In the genomic region with DNA sequence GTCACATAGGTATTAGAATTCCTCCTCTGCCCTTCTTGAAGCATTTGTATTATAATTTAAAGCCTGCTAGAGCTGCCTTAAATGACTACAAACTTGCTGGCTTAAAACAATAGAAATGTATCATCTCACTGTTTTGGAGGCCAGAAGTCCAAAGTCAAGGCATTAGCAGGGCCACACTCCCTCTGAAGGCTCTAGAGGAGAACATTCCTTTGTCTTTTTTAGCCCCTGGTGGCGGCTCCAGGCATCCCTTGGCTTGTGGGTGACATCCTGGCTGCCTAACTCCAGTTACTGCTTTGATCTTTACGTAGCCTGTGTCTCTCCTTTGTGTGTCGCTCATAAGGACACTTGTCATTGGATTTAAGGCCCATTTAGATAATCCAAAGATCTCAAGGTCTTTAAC, we compare ENCODE assay signal across 18 cellular contexts.
DNase-seq lines count a peak whose midpoint lies in the region; ATAC-seq and TF ChIP-seq lines count a peak whose summit lies in the region.
"Had no signal": no experiment of that assay in that cellular context is flagged by ENCODE, and none has a peak within 500 bp of the region (broad histone marks: within the 10 kb centered on the region; RNA-seq: fewer than 3 reads in every experiment).

No MANE protein-coding gene starts in this region.

- no peak overlapping the region for H2BK15ac ChIP-seq in H9 (ENCODE audit: low read depth, low read length)

- H3K79me1 ChIP-seq in H9 (ENCODE audit: insufficient read depth, low read depth, low read length, poor library complexity, severe bottlenecking), result no peaks in the 10 kb centered on the region

- no peak overlapping the region for H2BK12ac ChIP-seq in H9 (ENCODE audit: insufficient read length, low read depth, low read length)

- no peak overlapping the region for H3K23ac ChIP-seq in H9 (ENCODE audit: insufficient read length, low read depth, low read length)

- H3K9me3 ChIP-seq in H9 (ENCODE audit: control insufficient read depth, low read depth, low read length), result no peaks in the 10 kb centered on the region
- H3K9me3 ChIP-seq: esophagus muscularis mucosa, tibial artery had no signal

- no peak overlapping the region for H3K27ac ChIP-seq in H9 (ENCODE audit: insufficient read length, low read depth, low read length)
- H3K27ac ChIP-seq in brain microvascular endothelial cell, result no peak overlapping the region
- H3K27ac ChIP-seq: esophagus muscularis mucosa, tibial artery had no signal

- H3K27me3 Mint-ChIP-seq in H9 (ENCODE audit: low read depth), result peaks cover 4% of the 10 kb centered on the region
- H3K27me3 Mint-ChIP-seq: B cell had no signal

- no peak overlapping the region for H4K8ac ChIP-seq in H9 (replicated peaks; ENCODE audit: insufficient read length, low read depth, low read length)

- H2BK20ac ChIP-seq in H9 (ENCODE audit: low read depth, low read length, poor library complexity, severe bottlenecking), result no peak overlapping the region

- H2AFZ ChIP-seq in H9 (ENCODE audit: low read length), result no peak overlapping the region

- H2BK120ac ChIP-seq in H9 (ENCODE audit: low read depth, low read length, poor library complexity, severe bottlenecking), result no peak overlapping the region

- H3K27ac Mint-ChIP-seq in H9, result no peak overlapping the region
- H3K27ac Mint-ChIP-seq: B cell had no signal

- no peak overlapping the region for H3K9ac ChIP-seq in H9 (ENCODE audit: extremely low read depth, insufficient read length, low read length)

- H3K4ac ChIP-seq in H9 (ENCODE audit: low read depth, low read length), result no peak overlapping the region

- no peak overlapping the region for H4K91ac ChIP-seq in H9 (ENCODE audit: insufficient read length, low read depth, low read length)

- no peak overlapping the region for H3K4me3 ChIP-seq in AG10803 (ENCODE audit: low read length)
- H3K4me3 ChIP-seq in brain microvascular endothelial cell (ENCODE audit: low read depth, low read length), result no peak overlapping the region
- H3K4me3 ChIP-seq: esophagus muscularis mucosa, tibial artery had no signal

- no peak for DNase-seq in AG10803 (ENCODE audit: low read depth)
- peak; percentile 57 for DNase-seq in H9
- DNase-seq in brain microvascular endothelial cell, result no peak
- DNase-seq in left kidney (ENCODE audit: low read depth, low spot score), result peak; percentile 45
- no peak for DNase-seq in DMS79 (lab: John Stamatoyannopoulos, UW)
- DNase-seq in LoVo (ENCODE audit: low spot score), result no peak
- no peak for DNase-seq in posterior vena cava (ENCODE audit: low spot score)
- DNase-seq: activated gamma-delta T cell; caudate nucleus; KBM-7; NCI-H1930; NCI-H510A treated with DMSO at 0.1 percent for 48 hours; stimulated activated CD4-positive, alpha-beta T cell treated with anti-CD3 and anti-CD28 coated beads, Interleukin-1b, Interleukin-23, amount 100 ng/mL, for 48 hours; stimulated activated naive CD8-positive, alpha-beta T cell treated with anti-CD3 and anti-CD28 coated beads, Interleukin-15, Interleukin-2, amounts not matched to agents 100 U/mL and 50 U/mL, for 24 hours; tibial artery had no signal

- peaks cover 0 to 1% (median 0%) of the 10 kb centered on the region in 3 experiments; a peak in 3 of 7 replicates for H3K36me3 Mint-ChIP-seq in H9 (ENCODE audit: insufficient read depth in 1 of 3, low read depth in 3 of 3)

- H3K4me1 Mint-ChIP-seq in H9, result peaks cover 6 to 10% of the 10 kb centered on the region in 2 experiments
- H3K4me1 Mint-ChIP-seq: B cell had no signal

- H3K56ac ChIP-seq in H9 (ENCODE audit: insufficient read length, low read depth, low read length), result no peak overlapping the region

- no peak overlapping the region for H2BK5ac ChIP-seq in H9 (ENCODE audit: insufficient read length, low read length)

- no peak overlapping the region for H3K14ac ChIP-seq in H9 (ENCODE audit: insufficient read depth, low read length)

- no CpG with 5 or more reads among the region's 3 CpGs for WGBS in H9 (ENCODE audit: extremely low coverage, insufficient read length, low lambda C conversion rate)

- no peaks in the 10 kb centered on the region for H3K27me3 ChIP-seq in H9 (ENCODE audit: insufficient read depth, low read length)
- H3K27me3 ChIP-seq in brain microvascular endothelial cell (replicated peaks), result no peaks in the 10 kb centered on the region
- H3K27me3 ChIP-seq: esophagus muscularis mucosa, tibial artery had no signal

- H3K18ac ChIP-seq in H9 (ENCODE audit: insufficient read length, low read depth, low read length), result no peak overlapping the region

- no peaks in the 10 kb centered on the region for H4K20me1 ChIP-seq in H9 (ENCODE audit: control insufficient read depth, insufficient read depth, insufficient read length)

- no peak overlapping the region for H3K4me2 ChIP-seq in H9 (ENCODE audit: insufficient read depth, insufficient read length, low read length)

- no peak overlapping the region for H3T11ph ChIP-seq in H9 (ENCODE audit: low read length)

- no peaks in the 10 kb centered on the region for H3K79me2 ChIP-seq in H9 (ENCODE audit: insufficient read depth, low read length)

- H4K5ac ChIP-seq in H9 (ENCODE audit: insufficient read length, low read depth, low read length), result no peak overlapping the region

- no peaks in the 10 kb centered on the region for H3K4me1 ChIP-seq in H9 (ENCODE audit: insufficient read depth, low read length)
- H3K4me1 ChIP-seq: esophagus muscularis mucosa, tibial artery had no signal

- no peak overlapping the region for H3K4me3 Mint-ChIP-seq in H9
- H3K4me3 Mint-ChIP-seq: B cell had no signal

- H3K36me3 ChIP-seq in brain microvascular endothelial cell (replicated peaks), result no peaks in the 10 kb centered on the region
- H3K36me3 ChIP-seq: esophagus muscularis mucosa, tibial artery had no signal

- ATAC-seq in GM21526 (IDR thresholded peaks at IDR 0.05; ENCODE audit: low FRiP score, unreplicated experiment), result no peak
- ATAC-seq: stimulated activated naive CD8-positive, alpha-beta T cell treated with anti-CD3 and anti-CD28 coated beads, Interleukin-15, Interleukin-2, amounts not matched to agents 100 U/mL and 50 U/mL, for 24 hours had no signal

- peaks cover 3% of the 10 kb centered on the region in 2 experiments; a peak in 4 of 5 replicates for H3K9me3 Mint-ChIP-seq in H9

- in situ Hi-C loops in brain microvascular endothelial cell (cut with HindIII; ENCODE audit: low pct_ligation_motif_present, low sequenced_read_pairs), result no loop called here

- intact Hi-C loops in posterior vena cava (cut with DNase I), result no loop called here

- H3K23me2 ChIP-seq in H9 (ENCODE audit: insufficient read length, low read depth, low read length, poor library complexity, severe bottlenecking), result no peaks in the 10 kb centered on the region

- TF ChIP-seq CTCF in AG10803 (conservative IDR thresholded peaks at IDR 0.05; ENCODE audit: low read length), result peak; percentile 31
- TF ChIP-seq CTCF in H9 (conservative IDR thresholded peaks at IDR 0.05), result peak; percentile 71
- TF ChIP-seq CTCF in brain microvascular endothelial cell (IDR thresholded peaks at IDR 0.05; ENCODE audit: low read depth, low read length, missing control alignments), result peak; percentile 51

- H2AK5ac ChIP-seq in H9 (ENCODE audit: insufficient read length, low read length), result no peak overlapping the region

Comparison
In these comparisons a context has a peak if more than half of its experiments do, and no peak if none do; other contexts are left out.
1. DNase-seq: peak in H9 (single experiment) and left kidney (single experiment); none in AG10803 (single experiment), brain microvascular endothelial cell (single experiment), DMS79 (single experiment), LoVo (single experiment) and posterior vena cava (single experiment).
2. Peak in every context shown above with its lines, with median percentiles within 50 percentile points of each other: CTCF ChIP-seq.